In genomic region chr1:10208537-10208936, GRCh38 we compare ENCODE assay signal across 1 cellular context.
TF ChIP-seq lines count a peak whose summit lies in the region.

No MANE protein-coding gene starts in this region.

TF ChIP-seq in WTC11, 78 proteins besides CTCF, POLR2A, EP300 and RAD21 (continued from another document):
- TF ChIP-seq ERG (CRISPR knock-in tag; IDR thresholded peaks at IDR 0.05) (no peak), ZNF671 (CRISPR knock-in tag; IDR thresholded peaks at IDR 0.05) (no peak), ZNF263 (CRISPR knock-in tag; IDR thresholded peaks at IDR 0.05; ENCODE audit: low read depth) (no peak), SMAD4 (CRISPR knock-in tag; IDR thresholded peaks at IDR 0.05) (no peak), FOXP4 (CRISPR knock-in tag; IDR thresholded peaks at IDR 0.05) (no peak), JAZF1 (CRISPR knock-in tag; IDR thresholded peaks at IDR 0.05) (no peak), ZNF423 (CRISPR knock-in tag; IDR thresholded peaks at IDR 0.05) (no peak), ZNF317 (CRISPR knock-in tag; IDR thresholded peaks at IDR 0.05; ENCODE audit: borderline replicate concordance, low read depth) (no peak), ZNF532 (CRISPR knock-in tag; IDR thresholded peaks at IDR 0.05; ENCODE audit: borderline replicate concordance) (no peak)
- TF ChIP-seq, protein P1, sequence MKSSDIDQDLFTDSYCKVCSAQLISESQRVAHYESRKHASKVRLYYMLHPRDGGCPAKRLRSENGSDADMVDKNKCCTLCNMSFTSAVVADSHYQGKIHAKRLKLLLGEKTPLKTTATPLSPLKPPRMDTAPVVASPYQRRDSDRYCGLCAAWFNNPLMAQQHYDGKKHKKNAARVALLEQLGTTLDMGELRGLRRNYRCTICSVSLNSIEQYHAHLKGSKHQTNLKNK (CRISPR knock-in tag; IDR thresholded peaks at IDR 0.05) = no peak
- TF ChIP-seq, protein P2, sequence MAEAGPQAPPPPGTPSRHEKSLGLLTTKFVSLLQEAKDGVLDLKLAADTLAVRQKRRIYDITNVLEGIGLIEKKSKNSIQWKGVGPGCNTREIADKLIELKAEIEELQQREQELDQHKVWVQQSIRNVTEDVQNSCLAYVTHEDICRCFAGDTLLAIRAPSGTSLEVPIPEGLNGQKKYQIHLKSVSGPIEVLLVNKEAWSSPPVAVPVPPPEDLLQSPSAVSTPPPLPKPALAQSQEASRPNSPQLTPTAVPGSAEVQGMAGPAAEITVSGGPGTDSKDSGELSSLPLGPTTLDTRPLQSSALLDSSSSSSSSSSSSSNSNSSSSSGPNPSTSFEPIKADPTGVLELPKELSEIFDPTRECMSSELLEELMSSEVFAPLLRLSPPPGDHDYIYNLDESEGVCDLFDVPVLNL (CRISPR knock-in tag; IDR thresholded peaks at IDR 0.05; ENCODE audit: borderline replicate concordance, low read depth) = no peak
TF ChIP-seq in WTC11: peak in this region for 0.
